25 cellular contexts compared by ENCODE assay signal in genomic region chr17:34167359-34167758, GRCh38.
DNase-seq lines count a peak whose midpoint lies in the region; ATAC-seq and TF ChIP-seq lines count a peak whose summit lies in the region.
"Had no signal": no experiment of that assay in that cellular context is flagged by ENCODE, and none has a peak within 500 bp of the region (broad histone marks: within the 10 kb centered on the region; RNA-seq: fewer than 3 reads in every experiment).

No MANE protein-coding gene starts in this region.

- H3K27me3 Mint-ChIP-seq in activated CD8-positive, alpha-beta memory T cell treated with anti-CD3 and anti-CD28 coated beads, Interleukin-2, amount 10 ng/mL, durations not matched to agents 7 days and 5 days: peaks cover 39% of the 10 kb centered on the region
- peaks cover 20 to 35% (median 33%) of the 10 kb centered on the region in 5 donors for H3K27me3 Mint-ChIP-seq in naive thymus-derived CD4-positive, alpha-beta T cell

- no peak for ATAC-seq in activated CD8-positive, alpha-beta memory T cell treated with anti-CD3 and anti-CD28 coated beads, Interleukin-2, amount 10 ng/mL, durations not matched to agents 7 days and 5 days
- ATAC-seq in naive thymus-derived CD4-positive, alpha-beta T cell: no peak
- ATAC-seq: activated T-cell treated with anti-CD3 and anti-CD28 coated beads, Interleukin-2, amount 50 U/mL, for 4 hours; HCT116; K562; stimulated activated naive CD8-positive, alpha-beta T cell treated with anti-CD3 and anti-CD28 coated beads, Interleukin-15, Interleukin-2, amounts not matched to agents 100 U/mL and 50 U/mL, for 24 hours; T-cell had no signal

- H3K27me3 ChIP-seq in esophagus muscularis mucosa (peaks cover 0 to 35% (median 0%) of the 10 kb centered on the region in 4 donors), ascending aorta (no peaks in the 10 kb centered on the region)
- H3K27me3 ChIP-seq in naive thymus-derived CD4-positive, alpha-beta T cell (ENCODE audit: control insufficient read depth in 2 of 2, insufficient read depth in 2 of 2, low read length in 2 of 2): no peaks in the 10 kb centered on the region
- H3K27me3 ChIP-seq: thyroid gland had no signal

- H3K27ac Mint-ChIP-seq in activated CD8-positive, alpha-beta memory T cell treated with anti-CD3 and anti-CD28 coated beads, Interleukin-2, amount 10 ng/mL, durations not matched to agents 7 days and 5 days: no peak overlapping the region
- H3K27ac Mint-ChIP-seq in naive thymus-derived CD4-positive, alpha-beta T cell: no peak overlapping the region
- H3K27ac Mint-ChIP-seq: activated naive CD4-positive, alpha-beta T cell treated with anti-CD3 and anti-CD28 coated beads for 36 hours; CD4-positive, CD25-positive, alpha-beta regulatory T cell; T-cell had no signal

- no peak overlapping the region for H3K4me3 ChIP-seq in HEK293 (ENCODE audit: low read depth, low read length)
- H3K4me3 ChIP-seq in esophagus muscularis mucosa: no peak overlapping the region
- no peak overlapping the region for H3K4me3 ChIP-seq in ascending aorta
- no peak overlapping the region for H3K4me3 ChIP-seq in naive thymus-derived CD4-positive, alpha-beta T cell (ENCODE audit: low read length)
- H3K4me3 ChIP-seq: K562, lower lobe of right lung, PC-9, SJCRH30, thyroid gland had no signal

- peaks cover 4% of the 10 kb centered on the region for H3K4me1 Mint-ChIP-seq in activated CD8-positive, alpha-beta memory T cell treated with anti-CD3 and anti-CD28 coated beads, Interleukin-2, amount 10 ng/mL, durations not matched to agents 7 days and 5 days
- H3K4me1 Mint-ChIP-seq in naive thymus-derived CD4-positive, alpha-beta T cell: peaks cover 0 to 6% (median 0%) of the 10 kb centered on the region in 7 donors
- H3K4me1 Mint-ChIP-seq: CD4-positive, CD25-positive, alpha-beta regulatory T cell; T-cell had no signal

- WGBS in esophagus muscularis mucosa: 46% methylated on average over 5 of the region's 5 CpGs

- peaks cover 10% of the 10 kb centered on the region; the same call in 1 of the 2 replicates for H3K4me1 ChIP-seq in HEK293 (ENCODE audit: control insufficient read depth, insufficient read depth, low read length)
- peaks cover 0 to 4% (median 2%) of the 10 kb centered on the region in 4 donors for H3K4me1 ChIP-seq in esophagus muscularis mucosa
- no peaks in the 10 kb centered on the region for H3K4me1 ChIP-seq in ascending aorta
- no peaks in the 10 kb centered on the region for H3K4me1 ChIP-seq in naive thymus-derived CD4-positive, alpha-beta T cell (ENCODE audit: control insufficient read depth in 2 of 2, insufficient read depth in 2 of 2, low read length in 2 of 2)
- H3K4me1 ChIP-seq: lower lobe of right lung, SJCRH30 had no signal

- TF ChIP-seq CTCF in HEK293 (tag by site-specific recombination; IDR thresholded peaks at IDR 0.05) (no peak), esophagus muscularis mucosa (IDR thresholded peaks at IDR 0.05) (no peak), ascending aorta (IDR thresholded peaks at IDR 0.05) (no peak)

- CTCF ChIA-PET in HEK293 (lab: Yijun Ruan, JAX): interaction anchor here (0.6 to 8.9 kb wide), 9 partner anchors 11 to 388 kb away, joined by 3 to 176 read pairs (median 4); partner anchors contain the start of gene CCL1
- CTCF ChIA-PET in activated CD8-positive, alpha-beta memory T cell treated with anti-CD3 and anti-CD28 coated beads, Interleukin-2, amount 10 ng/mL, durations not matched to agents 7 days and 5 days (lab: Charles Lee): interaction anchor here (2.0 kb wide), 1 partner anchor 194 kb away, joined by 10 read pairs; no protein-coding TSS in a partner anchor
- CTCF ChIA-PET in naive thymus-derived CD4-positive, alpha-beta T cell (lab: Charles Lee): no interaction called here

- H3K4me3 Mint-ChIP-seq in activated CD8-positive, alpha-beta memory T cell treated with anti-CD3 and anti-CD28 coated beads, Interleukin-2, amount 10 ng/mL, durations not matched to agents 7 days and 5 days: no peak overlapping the region
- H3K4me3 Mint-ChIP-seq in naive thymus-derived CD4-positive, alpha-beta T cell: no peak overlapping the region
- H3K4me3 Mint-ChIP-seq: activated naive CD4-positive, alpha-beta T cell treated with anti-CD3 and anti-CD28 coated beads for 36 hours; activated T-cell treated with anti-CD3 and anti-CD28 coated beads, Interleukin-2, amount 50 U/mL, for 4 hours; CD4-positive, CD25-positive, alpha-beta regulatory T cell; T-cell had no signal

- H3K9me3 ChIP-seq in HEK293 (ENCODE audit: control insufficient read depth, insufficient read depth, low read depth, low read length) (no peaks in the 10 kb centered on the region), esophagus muscularis mucosa (no peaks in the 10 kb centered on the region), ascending aorta (no peaks in the 10 kb centered on the region)
- no peaks in the 10 kb centered on the region for H3K9me3 ChIP-seq in naive thymus-derived CD4-positive, alpha-beta T cell (ENCODE audit: control insufficient read depth in 2 of 3, low read length in 3 of 3)
- H3K9me3 ChIP-seq: lower lobe of right lung, SJCRH30, thyroid gland had no signal

- no peaks in the 10 kb centered on the region for H3K36me3 Mint-ChIP-seq in activated CD8-positive, alpha-beta memory T cell treated with anti-CD3 and anti-CD28 coated beads, Interleukin-2, amount 10 ng/mL, durations not matched to agents 7 days and 5 days
- no peaks in the 10 kb centered on the region for H3K36me3 Mint-ChIP-seq in naive thymus-derived CD4-positive, alpha-beta T cell
- H3K36me3 Mint-ChIP-seq: CD4-positive, CD25-positive, alpha-beta regulatory T cell; T-cell had no signal

- TF ChIP-seq EP300 in esophagus muscularis mucosa (IDR thresholded peaks at IDR 0.05): no peak

- intact Hi-C loops in esophagus muscularis mucosa (cut with DNase I) (no loop called here), ascending aorta (cut with DNase I) (loop anchor here (10.0 kb wide), 1 partner anchor 383 kb away; no protein-coding TSS in a partner anchor)
- intact Hi-C loops in naive thymus-derived CD4-positive, alpha-beta T cell (cut with micrococcal nuclease): no loop called here

- DNase-seq in DMS153 treated with DMSO at 0.1 percent for 48 hours (lab: John Stamatoyannopoulos, UW; ENCODE audit: unreplicated experiment) (peak; percentile 88), NCI-H69 (lab: John Stamatoyannopoulos, UW) (peak; percentile 91), left kidney (ENCODE audit: low read depth, low spot score) (peak; percentile 61), esophagus muscularis mucosa (ENCODE audit: extremely low spot score) (no peak), ascending aorta (ENCODE audit: low spot score in 2 of 2) (no peak)
- DNase-seq in activated CD8-positive, alpha-beta memory T cell treated with anti-CD3 and anti-CD28 coated beads, Interleukin-2, amount 10 ng/mL, durations not matched to agents 7 days and 5 days: no peak
- DNase-seq in naive thymus-derived CD4-positive, alpha-beta T cell: no peak
- DNase-seq: activated CD4-positive, alpha-beta T cell treated with anti-CD3 and anti-CD28 coated beads for 1 hour; activated naive CD4-positive, alpha-beta T cell treated with anti-CD3 and anti-CD28 coated beads for 36 hours; activated T-cell treated with anti-CD3 and anti-CD28 coated beads, Interleukin-2, amount 50 U/mL, for 4 hours; amygdala; CD4-positive, CD25-positive, alpha-beta regulatory T cell; central memory CD4-positive, alpha-beta T cell; lower lobe of right lung; NCI-H1694 treated with DMSO at 0.1 percent for 48 hours; NCI-H524 treated with DMSO at 0.1 percent for 48 hours; PC-9; SJCRH30; stimulated activated CD4-positive, alpha-beta T cell treated with anti-CD3 and anti-CD28 coated beads, Interleukin-4, amount 100 ng/mL, for 24 hours; stimulated activated naive CD8-positive, alpha-beta T cell treated with anti-CD3 and anti-CD28 coated beads, Interleukin-15, Interleukin-2, amounts not matched to agents 100 U/mL and 50 U/mL, for 24 hours; T-cell had no signal

- POLR2A ChIA-PET in HEK293 (lab: Yijun Ruan, JAX): no interaction called here
- POLR2A ChIA-PET in naive thymus-derived CD4-positive, alpha-beta T cell (lab: Charles Lee): no interaction called here

- no peak overlapping the region for H3K27ac ChIP-seq in HEK293 (ENCODE audit: extremely low read depth, low read depth, low read length)
- no peak overlapping the region for H3K27ac ChIP-seq in esophagus muscularis mucosa (replicated peaks in 1 of 4)
- no peak overlapping the region for H3K27ac ChIP-seq in ascending aorta
- H3K27ac ChIP-seq in naive thymus-derived CD4-positive, alpha-beta T cell (ENCODE audit: low read depth, low read length): no peak overlapping the region
- H3K27ac ChIP-seq: lower lobe of right lung, PC-9, SJCRH30, thyroid gland had no signal

- no peak for TF ChIP-seq POLR2A in esophagus muscularis mucosa (IDR thresholded peaks at IDR 0.05; ENCODE audit: low read depth)

- H3K36me3 ChIP-seq in HEK293 (ENCODE audit: control insufficient read depth in 2 of 2, insufficient read depth in 1 of 2, low read length in 2 of 2) (no peaks in the 10 kb centered on the region), esophagus muscularis mucosa (no peaks in the 10 kb centered on the region), ascending aorta (no peaks in the 10 kb centered on the region)
- H3K36me3 ChIP-seq in naive thymus-derived CD4-positive, alpha-beta T cell (ENCODE audit: control insufficient read depth in 2 of 3, insufficient read depth in 3 of 3, low read length in 3 of 3): no peaks in the 10 kb centered on the region
- H3K36me3 ChIP-seq: lower lobe of right lung, SJCRH30, thyroid gland had no signal

- H3K9me3 Mint-ChIP-seq in activated CD8-positive, alpha-beta memory T cell treated with anti-CD3 and anti-CD28 coated beads, Interleukin-2, amount 10 ng/mL, durations not matched to agents 7 days and 5 days (ENCODE audit: low read depth): no peaks in the 10 kb centered on the region
- H3K9me3 Mint-ChIP-seq in naive thymus-derived CD4-positive, alpha-beta T cell: peaks cover 0 to 7% (median 0%) of the 10 kb centered on the region in 11 donors
- H3K9me3 Mint-ChIP-seq: activated T-cell treated with anti-CD3 and anti-CD28 coated beads, Interleukin-2, amount 50 U/mL, for 4 hours had no signal

TF ChIP-seq in HEK293, 187 proteins besides CTCF, POLR2A, EP300 and RAD21 (continues in another document):
- TF ChIP-seq REPIN1 (tag by site-specific recombination; IDR thresholded peaks at IDR 0.05; ENCODE audit: low read depth) (no peak), ZFP69B (tag by site-specific recombination; IDR thresholded peaks at IDR 0.05) (0 out of 2 replicates have a peak, but pooled peaks have one; percentile 19), SP7 (tag by site-specific recombination; IDR thresholded peaks at IDR 0.05) (no peak), KLF9 (tag by site-specific recombination; IDR thresholded peaks at IDR 0.05; ENCODE audit: low read depth) (no peak), TCF7L2 (IDR thresholded peaks at IDR 0.05; ENCODE audit: borderline replicate concordance, low read depth, low read length) (no peak), ZXDB (tag by site-specific recombination; IDR thresholded peaks at IDR 0.05) (no peak), ZNF629 (tag by site-specific recombination; IDR thresholded peaks at IDR 0.05) (0 out of 2 replicates have a peak, but pooled peaks have one; percentile 18), ZNF555 (tag by site-specific recombination; conservative IDR thresholded peaks at IDR 0.05) (no peak)

Comparison
In these comparisons a context has a peak if more than half of its experiments do, and no peak if none do; other contexts are left out.
1. DNase-seq: peak in DMS153 treated with DMSO at 0.1 percent for 48 hours (single experiment), NCI-H69 (single experiment) and left kidney (single experiment); none in esophagus muscularis mucosa (single experiment), ascending aorta (0 of 2), activated CD8-positive, alpha-beta memory T cell treated with anti-CD3 and anti-CD28 coated beads, Interleukin-2, amount 10 ng/mL, durations not matched to agents 7 days and 5 days (single experiment) and naive thymus-derived CD4-positive, alpha-beta T cell (0 of 9).